In the genomic region with DNA sequence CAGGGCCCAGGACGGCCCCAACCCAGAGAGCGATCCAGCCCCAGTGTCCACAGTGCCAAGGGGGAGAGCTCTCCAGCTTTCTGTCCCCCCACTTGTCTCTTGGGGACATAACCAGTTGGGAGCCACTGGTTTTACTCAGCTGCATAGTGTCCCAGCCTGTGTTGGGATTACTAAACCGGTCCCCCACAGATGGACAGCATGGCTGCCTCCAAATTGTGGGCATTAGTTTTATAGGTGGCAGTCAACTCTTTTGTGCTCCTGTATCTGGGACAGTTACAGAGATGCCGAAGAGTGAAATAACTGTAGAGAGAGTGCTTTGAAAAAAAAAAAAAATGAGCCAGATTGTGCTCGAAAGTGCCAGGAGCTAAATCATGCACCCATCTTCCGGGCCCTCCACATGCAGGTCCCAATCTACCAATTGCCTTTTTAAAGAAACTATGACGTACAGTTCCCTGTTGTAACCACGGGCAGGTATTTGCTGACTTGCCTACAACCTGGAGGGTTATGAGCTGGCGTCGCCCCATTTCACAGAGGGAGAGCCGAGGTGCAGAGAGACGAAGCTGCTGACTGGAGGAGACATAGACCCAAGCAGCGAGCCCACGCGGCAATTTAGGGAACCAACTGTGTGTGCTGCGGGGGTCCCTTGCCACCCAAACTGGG, we compare ENCODE assay signal across 15 cellular contexts. TPM values are rescaled to one million over a fixed set of nuclear protein-coding genes. Genes with fewer than 3 reads are reported as not detected.
DNase-seq lines count a peak whose midpoint lies in the region; ATAC-seq and TF ChIP-seq lines count a peak whose summit lies in the region.
"Had no signal": no experiment of that assay in that cellular context is flagged by ENCODE, and none has a peak within 500 bp of the region (broad histone marks: within the 10 kb centered on the region; RNA-seq: fewer than 3 reads in every experiment).

No MANE protein-coding gene starts in this region.

- H3K27ac ChIP-seq in angular gyrus (ENCODE audit: low read depth, low read length): peak overlapping the region; percentile 16
- no peak overlapping the region for H3K27ac ChIP-seq in naive thymus-derived CD4-positive, alpha-beta T cell (ENCODE audit: low read depth, low read length)
- peak overlapping the region in 2 of 3 donors; percentile 98 to 99 for H3K27ac ChIP-seq in thyroid gland
- H3K27ac ChIP-seq: colonic mucosa, WERI-Rb-1 had no signal

- peaks cover 0 to 2% (median 0%) of the 10 kb centered on the region in 11 donors for H3K9me3 Mint-ChIP-seq in naive thymus-derived CD4-positive, alpha-beta T cell
- H3K9me3 Mint-ChIP-seq: activated CD8-positive, alpha-beta T cell treated with anti-CD3 and anti-CD28 coated beads for 36 hours; stimulated activated naive B cell treated with anti-CD40 and anti-IgM and Interleukin-4, amounts not matched to agents 10 μg/mL and 1 μg/mL and 100 μg/mL, for 72 hours had no signal

- H3K4me1 Mint-ChIP-seq in naive thymus-derived CD4-positive, alpha-beta T cell: peaks cover 18 to 51% (median 37%) of the 10 kb centered on the region in 7 donors

- DNase-seq in H7: peak; percentile 47
- DNase-seq in naive thymus-derived CD4-positive, alpha-beta T cell: no peak
- DNase-seq in thyroid gland: no peak
- no peak for DNase-seq in GM10248 (ENCODE audit: extremely low spot score)
- DNase-seq in NCI-H82 (lab: John Stamatoyannopoulos, UW): no peak
- DNase-seq: activated CD8-positive, alpha-beta T cell treated with anti-CD3 and anti-CD28 coated beads for 36 hours; colonic mucosa; DMS79 treated with DMSO at 0.1 percent for 48 hours; NCI-H2171 treated with DMSO at 0.1 percent for 48 hours; spleen; stimulated activated naive B cell treated with anti-CD40 and anti-IgM and Interleukin-4, amounts not matched to agents 10 μg/mL and 1 μg/mL and 100 μg/mL, for 72 hours; T-helper 1 cell; WERI-Rb-1 had no signal

- no peaks in the 10 kb centered on the region for H3K36me3 ChIP-seq in H7 (replicated peaks; ENCODE audit: control insufficient read depth, insufficient read depth, low read length)
- peaks cover 0 to 4% (median 0%) of the 10 kb centered on the region in 3 experiments for H3K36me3 ChIP-seq in naive thymus-derived CD4-positive, alpha-beta T cell (ENCODE audit: control insufficient read depth in 2 of 3, insufficient read depth in 3 of 3, low read length in 3 of 3)
- no peaks in the 10 kb centered on the region for H3K36me3 ChIP-seq in thyroid gland
- H3K36me3 ChIP-seq: colonic mucosa, spleen, WERI-Rb-1 had no signal

- H3K4me3 Mint-ChIP-seq in naive thymus-derived CD4-positive, alpha-beta T cell: peak overlapping the region in 6 of 10 donors; percentile 1 to 87 (median 14)
- H3K4me3 Mint-ChIP-seq: activated CD8-positive, alpha-beta T cell treated with anti-CD3 and anti-CD28 coated beads for 36 hours; stimulated activated naive B cell treated with anti-CD40 and anti-IgM and Interleukin-4, amounts not matched to agents 10 μg/mL and 1 μg/mL and 100 μg/mL, for 72 hours had no signal

- no peak for TF ChIP-seq POLR2A in thyroid gland (IDR thresholded peaks at IDR 0.05)

- 74 to 75% methylated on average over 14 to 16 of the region's 16 CpGs for WGBS in thyroid gland, 2 donors

- peaks cover 0 to 59% (median 0%) of the 10 kb centered on the region in 5 donors for H3K27me3 Mint-ChIP-seq in naive thymus-derived CD4-positive, alpha-beta T cell
- H3K27me3 Mint-ChIP-seq: activated CD8-positive, alpha-beta T cell treated with anti-CD3 and anti-CD28 coated beads for 36 hours had no signal

- H3K9me3 ChIP-seq in naive thymus-derived CD4-positive, alpha-beta T cell (ENCODE audit: control insufficient read depth in 2 of 3, low read length in 3 of 3): no peaks in the 10 kb centered on the region
- H3K9me3 ChIP-seq in thyroid gland: no peaks in the 10 kb centered on the region
- H3K9me3 ChIP-seq: colonic mucosa, spleen had no signal

- TF ChIP-seq CTCF in thyroid gland (IDR thresholded peaks at IDR 0.05) (no peak), GM10248 (IDR thresholded peaks at IDR 0.05; ENCODE audit: control extremely low read depth, extremely low read depth, low read depth, missing control alignments) (no peak)

- H3K27me3 ChIP-seq in H7 (ENCODE audit: control insufficient read depth, insufficient read depth, low read length): peaks cover 91% of the 10 kb centered on the region
- H3K27me3 ChIP-seq in naive thymus-derived CD4-positive, alpha-beta T cell (ENCODE audit: control insufficient read depth in 2 of 2, insufficient read depth in 2 of 2, low read length in 2 of 2): no peaks in the 10 kb centered on the region
- H3K27me3 ChIP-seq in thyroid gland: no peaks in the 10 kb centered on the region
- H3K27me3 ChIP-seq: colonic mucosa had no signal

- H3K4me3 ChIP-seq in H7 (ENCODE audit: insufficient read depth, low read depth, low read length) (no peak overlapping the region), thyroid gland (replicated peaks in 1 of 3) (no peak overlapping the region)
- H3K4me3 ChIP-seq in naive thymus-derived CD4-positive, alpha-beta T cell (ENCODE audit: low read length): no peak overlapping the region
- H3K4me3 ChIP-seq: colonic mucosa, spleen had no signal

- no peaks in the 10 kb centered on the region for H3K36me3 Mint-ChIP-seq in naive thymus-derived CD4-positive, alpha-beta T cell

- POLR2A ChIA-PET in naive thymus-derived CD4-positive, alpha-beta T cell (lab: Charles Lee): no interaction called here
- POLR2A ChIA-PET in GM10248 (lab: Yijun Ruan, JAX): interaction anchor here (0.5 kb wide), 1 partner anchor 63 kb away, joined by 5 read pairs; no protein-coding TSS in a partner anchor

- no peak overlapping the region for H3K27ac Mint-ChIP-seq in naive thymus-derived CD4-positive, alpha-beta T cell
- H3K27ac Mint-ChIP-seq: activated CD8-positive, alpha-beta T cell treated with anti-CD3 and anti-CD28 coated beads for 36 hours; stimulated activated naive B cell treated with anti-CD40 and anti-IgM and Interleukin-4, amounts not matched to agents 10 μg/mL and 1 μg/mL and 100 μg/mL, for 72 hours had no signal

- peaks cover 8 to 12% of the 10 kb centered on the region in 2 donors for H3K4me1 ChIP-seq in naive thymus-derived CD4-positive, alpha-beta T cell (ENCODE audit: control insufficient read depth in 2 of 2, insufficient read depth in 2 of 2, low read length in 2 of 2)
- H3K4me1 ChIP-seq in thyroid gland: peaks cover 28 to 38% of the 10 kb centered on the region in 2 donors
- H3K4me1 ChIP-seq: colonic mucosa had no signal

- no peak for ATAC-seq in naive thymus-derived CD4-positive, alpha-beta T cell
- no peak for ATAC-seq in GM18519 (IDR thresholded peaks at IDR 0.05; ENCODE audit: low FRiP score, unreplicated experiment)
- ATAC-seq: activated CD8-positive, alpha-beta T cell treated with anti-CD3 and anti-CD28 coated beads for 36 hours; stimulated activated naive B cell treated with anti-CD40 and anti-IgM and Interleukin-4, amounts not matched to agents 10 μg/mL and 1 μg/mL and 100 μg/mL, for 72 hours had no signal

- intact Hi-C loops in naive thymus-derived CD4-positive, alpha-beta T cell (cut with micrococcal nuclease): no loop called here
- intact Hi-C loops in thyroid gland (cut with DNase I): no loop called here

- CTCF ChIA-PET in naive thymus-derived CD4-positive, alpha-beta T cell (lab: Charles Lee): interaction anchor here (0.6 kb wide), 1 partner anchor 269 kb away, joined by 3 read pairs; no protein-coding TSS in a partner anchor
- CTCF ChIA-PET in GM10248 (lab: Yijun Ruan, JAX): interaction anchor here (1.1 to 1.5 kb wide), 3 partner anchors 10 to 65 kb away, joined by 3 to 5 read pairs (median 3); no protein-coding TSS in a partner anchor

RNA-seq across cellular contexts. Expression of gene NFIC, which starts 2.4 kb away (rescaled TPM):
- total RNA-seq in H7 (2014; rRNA removed; shearing (Covaris generic)): 1.7 and 2.2 TPM in 2 replicates
- total RNA-seq in naive thymus-derived CD4-positive, alpha-beta T cell: 10 to 100 TPM; 15.0 to 35.2 (median 33.1) TPM
- 10 to 100 TPM; 12.2 to 24.6 TPM for polyA plus RNA-seq in naive thymus-derived CD4-positive, alpha-beta T cell
- 100 to 1,000 TPM in 3 of 4 donors, 10 to 100 TPM in 1; 76.2 to 183 (median 132) TPM for total RNA-seq in thyroid gland
